Comparison of ENCODE assay signal across 6 cellular contexts in the genomic region with DNA sequence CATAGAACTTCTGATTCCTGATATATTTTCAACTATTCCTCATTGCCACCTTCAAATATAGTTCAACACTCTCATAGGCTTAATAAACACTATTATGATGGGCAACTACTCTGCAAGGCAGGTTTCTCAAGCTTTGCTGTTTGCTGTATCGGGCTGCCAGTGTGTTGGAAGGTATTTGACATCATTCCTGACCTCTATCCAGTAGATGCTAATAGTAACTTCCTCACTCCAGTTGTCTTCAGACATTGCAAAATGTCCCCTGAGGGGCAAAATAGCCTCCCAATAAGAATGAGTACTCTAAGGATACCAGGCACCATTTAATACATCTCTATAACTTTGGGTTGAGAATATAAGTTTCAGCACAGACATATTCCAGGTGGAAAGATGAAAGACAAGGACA.
"Had no signal": no experiment of that assay in that cellular context is flagged by ENCODE, and none has a peak within 500 bp of the region (broad histone marks: within the 10 kb centered on the region; RNA-seq: fewer than 3 reads in every experiment).

No MANE protein-coding gene starts in this region.

- H3K9me3 Mint-ChIP-seq: GM23338 had no signal

- H3K4me3 ChIP-seq: GM23338 had no signal

- H3K27ac Mint-ChIP-seq: IgD-negative memory B cell had no signal

- H3K4me3 Mint-ChIP-seq: GM23338, H9, IgD-negative memory B cell had no signal

- H3K4me1 Mint-ChIP-seq: IgD-negative memory B cell had no signal

- H3K27ac ChIP-seq: HL-60 had no signal

- DNase-seq: H9, HCEC 1CT, KBM-7 had no signal
